ENCODE assay signal across 19 cellular contexts in the genomic region with DNA sequence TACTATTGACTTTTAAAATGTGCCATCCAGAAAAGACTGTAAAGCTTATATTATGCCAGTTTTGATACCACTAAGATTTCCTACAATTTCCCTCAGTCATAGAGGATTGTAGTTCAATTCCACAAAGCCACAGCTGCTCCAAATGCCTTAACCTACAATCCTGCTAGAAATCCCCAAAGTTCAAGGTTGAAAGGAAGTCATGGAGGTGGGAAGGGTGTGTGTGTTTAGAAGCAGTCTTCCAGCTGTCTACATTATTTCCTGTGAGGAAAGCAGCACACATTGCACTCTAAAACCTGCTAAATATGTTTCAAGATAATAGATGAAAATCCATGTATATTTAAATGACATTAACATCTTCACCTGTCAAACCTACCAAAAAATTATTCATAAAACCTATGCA.
"Had no signal": no experiment of that assay in that cellular context is flagged by ENCODE, and none has a peak within 500 bp of the region (broad histone marks: within the 10 kb centered on the region; RNA-seq: fewer than 3 reads in every experiment).

No MANE protein-coding gene starts in this region.

- H3K4me1 ChIP-seq: right lobe of liver had no signal

- H3K9me3 Mint-ChIP-seq: neural crest cell; stimulated activated effector memory CD8-positive, alpha-beta T cell treated with anti-CD3 and anti-CD28 coated beads, Interleukin-12 subunit alpha, Interleukin-12 subunit beta, amount 100 ng/mL, for 72 hours had no signal

- H3K9me3 ChIP-seq: esophagus muscularis mucosa, gastrocnemius medialis, left lung, mucosa of descending colon, right lobe of liver, tibial nerve had no signal

- H3K27ac Mint-ChIP-seq: naive thymus-derived CD8-positive, alpha-beta T cell; stimulated activated effector memory CD8-positive, alpha-beta T cell treated with anti-CD3 and anti-CD28 coated beads, Interleukin-12 subunit alpha, Interleukin-12 subunit beta, amount 100 ng/mL, for 72 hours had no signal

- H3K27me3 ChIP-seq: dorsolateral prefrontal cortex, esophagus muscularis mucosa, gastrocnemius medialis, left lung, right lobe of liver, tibial nerve had no signal

- H3K27ac ChIP-seq: coronary artery, epithelial cell of prostate, esophagus muscularis mucosa, gastrocnemius medialis, right lobe of liver had no signal

- H3K4me1 Mint-ChIP-seq: stimulated activated effector memory CD8-positive, alpha-beta T cell treated with anti-CD3 and anti-CD28 coated beads, Interleukin-12 subunit alpha, Interleukin-12 subunit beta, amount 100 ng/mL, for 72 hours had no signal

- DNase-seq: dorsolateral prefrontal cortex; effector CD8-positive, alpha-beta T cell; gastrocnemius medialis; glutamatergic neuron; islet precursor cell; left lung; mucosa of descending colon; naive thymus-derived CD8-positive, alpha-beta T cell; posterior cingulate gyrus; right lobe of liver; stimulated activated CD4-positive, alpha-beta T cell treated with anti-CD3 and anti-CD28 coated beads, Interleukin-4, amount 100 ng/mL, for 1 hour; stimulated activated CD8-positive, alpha-beta memory T cell treated with anti-CD3 and anti-CD28 coated beads, Interleukin-4, amount 100 ng/mL, for 48 hours; stimulated activated naive CD8-positive, alpha-beta T cell treated with anti-CD3 and anti-CD28 coated beads, Interleukin-15, Interleukin-2, amounts not matched to agents 100 U/mL and 50 U/mL, for 24 hours had no signal

- ATAC-seq: gastrocnemius medialis; mucosa of descending colon; naive thymus-derived CD8-positive, alpha-beta T cell; right lobe of liver; stimulated activated effector memory CD8-positive, alpha-beta T cell treated with anti-CD3 and anti-CD28 coated beads, Interleukin-12 subunit alpha, Interleukin-12 subunit beta, amount 100 ng/mL, for 72 hours; stimulated activated naive CD8-positive, alpha-beta T cell treated with anti-CD3 and anti-CD28 coated beads, Interleukin-15, Interleukin-2, amounts not matched to agents 100 U/mL and 50 U/mL, for 24 hours had no signal

- H3K36me3 Mint-ChIP-seq: naive thymus-derived CD8-positive, alpha-beta T cell; stimulated activated effector memory CD8-positive, alpha-beta T cell treated with anti-CD3 and anti-CD28 coated beads, Interleukin-12 subunit alpha, Interleukin-12 subunit beta, amount 100 ng/mL, for 72 hours had no signal

- H3K36me3 ChIP-seq: esophagus muscularis mucosa, gastrocnemius medialis, left lung, right lobe of liver had no signal

- H3K4me3 Mint-ChIP-seq: naive thymus-derived CD8-positive, alpha-beta T cell; neural crest cell; stimulated activated effector memory CD8-positive, alpha-beta T cell treated with anti-CD3 and anti-CD28 coated beads, Interleukin-12 subunit alpha, Interleukin-12 subunit beta, amount 100 ng/mL, for 72 hours had no signal

- H3K4me3 ChIP-seq: coronary artery, dorsolateral prefrontal cortex, esophagus muscularis mucosa, gastrocnemius medialis, left lung, mucosa of descending colon, right lobe of liver, tibial nerve had no signal
